ENCODE assay signal across 9 cellular contexts in genomic region chr11:3641701-3642070, GRCh38. TPM values are rescaled to one million over a fixed set of nuclear protein-coding genes. Genes with fewer than 3 reads are reported as not detected.
DNase-seq lines count a peak whose midpoint lies in the region; ATAC-seq lines count a peak whose summit lies in the region.
"Had no signal": no experiment of that assay in that cellular context is flagged by ENCODE, and none has a peak within 500 bp of the region (broad histone marks: within the 10 kb centered on the region; RNA-seq: fewer than 3 reads in every experiment).

A gene with protein sequence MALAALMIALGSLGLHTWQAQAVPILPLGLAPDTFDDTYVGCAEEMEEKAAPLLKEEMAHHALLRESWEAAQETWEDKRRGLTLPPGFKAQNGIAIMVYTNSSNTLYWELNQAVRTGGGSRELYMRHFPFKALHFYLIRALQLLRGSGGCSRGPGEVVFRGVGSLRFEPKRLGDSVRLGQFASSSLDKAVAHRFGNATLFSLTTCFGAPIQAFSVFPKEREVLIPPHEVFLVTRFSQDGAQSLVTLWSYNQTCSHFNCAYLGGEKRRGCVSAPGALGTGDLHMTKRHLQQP (minus strand): TSS chr11:3641992. CDS start chr11:3641862, 130 bp downstream.

- no peaks in the 10 kb centered on the region for H4K20me1 ChIP-seq in Karpas-422 (ENCODE audit: insufficient read depth, low read depth, low read length)

- no peaks in the 10 kb centered on the region for H3K9me3 ChIP-seq in Karpas-422 (ENCODE audit: low read length)

- H3K9me3 Mint-ChIP-seq in effector memory CD8-positive, alpha-beta T cell: no peaks in the 10 kb centered on the region
- no peaks in the 10 kb centered on the region for H3K9me3 Mint-ChIP-seq in natural killer cell treated with Interleukin-12 subunit alpha and Interleukin-12 subunit beta and Interleukin-15 and Interleukin-18, amount 100 ng/mL, for 72 hours

- peak within 1 kb of the TSS; percentile 77 to 85 for H3K4me3 Mint-ChIP-seq in effector memory CD8-positive, alpha-beta T cell
- peak within 1 kb of the TSS; percentile 80 for H3K4me3 Mint-ChIP-seq in natural killer cell treated with Interleukin-12 subunit alpha and Interleukin-12 subunit beta and Interleukin-15 and Interleukin-18, amount 100 ng/mL, for 72 hours

- peak within 1 kb of the TSS; percentile 55 to 67 for H3K27ac Mint-ChIP-seq in effector memory CD8-positive, alpha-beta T cell
- peak within 1 kb of the TSS in 1 of 2 donors; percentile 51 for H3K27ac Mint-ChIP-seq in natural killer cell treated with Interleukin-12 subunit alpha and Interleukin-12 subunit beta and Interleukin-15 and Interleukin-18, amount 100 ng/mL, for 72 hours

- ATAC-seq in effector memory CD8-positive, alpha-beta T cell (replicated peaks): no peak
- no peak for ATAC-seq in natural killer cell treated with Interleukin-12 subunit alpha and Interleukin-12 subunit beta and Interleukin-15 and Interleukin-18, amount 100 ng/mL, for 72 hours
- ATAC-seq in activated CD4-positive, CD25-positive, alpha-beta regulatory T cell treated with anti-CD3 and anti-CD28 coated beads, Interleukin-2, amount 50 U/mL, for 24 hours: no peak

- peaks cover 87 to 96% of the 10 kb centered on the region in 2 donors for H3K27me3 Mint-ChIP-seq in effector memory CD8-positive, alpha-beta T cell
- peaks cover 17 to 20% of the 10 kb centered on the region in 2 donors for H3K27me3 Mint-ChIP-seq in natural killer cell treated with Interleukin-12 subunit alpha and Interleukin-12 subunit beta and Interleukin-15 and Interleukin-18, amount 100 ng/mL, for 72 hours

- H3K4me2 ChIP-seq in Karpas-422 (ENCODE audit: low read depth, low read length, poor library complexity, severe bottlenecking): no peak within 1 kb of the TSS

- H2AFZ ChIP-seq in ACC112 (ENCODE audit: low read length, unreplicated experiment): peak within 1 kb of the TSS; percentile 89
- no peak within 1 kb of the TSS for H2AFZ ChIP-seq in Karpas-422 (ENCODE audit: low read length)

- H3K36me3 ChIP-seq in ACC112 (ENCODE audit: insufficient read depth, low read length) (no peaks in the 10 kb centered on the region), Karpas-422 (ENCODE audit: insufficient read depth, low read length) (no peaks in the 10 kb centered on the region)

- DNase-seq in Karpas-422: peak; percentile 12
- no peak for DNase-seq in effector memory CD8-positive, alpha-beta T cell
- DNase-seq in natural killer cell treated with Interleukin-12 subunit alpha and Interleukin-12 subunit beta and Interleukin-15 and Interleukin-18, amount 100 ng/mL, for 72 hours (ENCODE audit: low spot score): no peak
- no peak for DNase-seq in GOT3 (lab: John Stamatoyannopoulos, UW)
- DNase-seq in activated effector memory CD4-positive, alpha-beta T cell treated with Interleukin-2 at 50 U/mL for 16 hours: no peak
- no peak for DNase-seq in stimulated activated CD4-positive, alpha-beta T cell treated with anti-CD3 and anti-CD28 coated beads, Interleukin-2, amount 100 ng/mL, for 24 hours

- peaks cover 8% of the 10 kb centered on the region in 2 donors for H3K4me1 Mint-ChIP-seq in effector memory CD8-positive, alpha-beta T cell (ENCODE audit: low read depth in 2 of 2)
- H3K4me1 Mint-ChIP-seq in natural killer cell treated with Interleukin-12 subunit alpha and Interleukin-12 subunit beta and Interleukin-15 and Interleukin-18, amount 100 ng/mL, for 72 hours (ENCODE audit: low read depth in 2 of 2): peaks cover 0 to 11% of the 10 kb centered on the region in 2 donors

- peaks cover 9% of the 10 kb centered on the region for H3K4me1 ChIP-seq in ACC112 (ENCODE audit: control insufficient read depth, insufficient read depth, low read length, unreplicated experiment)
- H3K4me1 ChIP-seq in Karpas-422 (ENCODE audit: low read length): no peaks in the 10 kb centered on the region

- H3K9ac ChIP-seq in Karpas-422 (ENCODE audit: low read length): no peak within 1 kb of the TSS

- H3K27ac ChIP-seq in ACC112 (ENCODE audit: low read depth, low read length) (no peak within 1 kb of the TSS), Karpas-422 (ENCODE audit: low read length) (no peak within 1 kb of the TSS)

- no peaks in the 10 kb centered on the region for H3K9me2 ChIP-seq in Karpas-422 (replicated peaks; ENCODE audit: insufficient read depth, low read length)

- peaks cover 6% of the 10 kb centered on the region for H3K36me3 Mint-ChIP-seq in effector memory CD8-positive, alpha-beta T cell (ENCODE audit: insufficient read depth)
- no peaks in the 10 kb centered on the region for H3K36me3 Mint-ChIP-seq in natural killer cell treated with Interleukin-12 subunit alpha and Interleukin-12 subunit beta and Interleukin-15 and Interleukin-18, amount 100 ng/mL, for 72 hours

- H3K27me3 ChIP-seq in ACC112 (ENCODE audit: insufficient read depth, low read length) (peaks cover 40% of the 10 kb centered on the region), Karpas-422 (ENCODE audit: low read length) (no peaks in the 10 kb centered on the region)

- H3K4me3 ChIP-seq in ACC112 (ENCODE audit: low read depth, low read length): peak within 1 kb of the TSS; percentile 79
- H3K4me3 ChIP-seq in Karpas-422 (ENCODE audit: low read length): no peak within 1 kb of the TSS

- H3K79me2 ChIP-seq in ACC112 (ENCODE audit: control insufficient read depth, insufficient read depth, low read length, unreplicated experiment) (no peaks in the 10 kb centered on the region), Karpas-422 (ENCODE audit: low read length) (no peaks in the 10 kb centered on the region)

RNA-seq across cellular contexts. Expression of the gene that starts here (rescaled TPM):
- not detected in 2 replicates for total RNA-seq in Karpas-422 (2014; rRNA removed; shearing (Covaris generic); ENCODE audit: low replicate concordance)
- not detected for total RNA-seq in natural killer cell treated with Interleukin-12 subunit alpha and Interleukin-12 subunit beta and Interleukin-15 and Interleukin-18, amount 100 ng/mL, for 72 hours
- total RNA-seq: T-helper 1 cell treated with Interleukin-12 subunit alpha and Interleukin-12 subunit beta and Interleukin-4 antibody, amounts not matched to agents 30 ng/mL and 1 ng/mL, for 36 hours had no signal

Comparison
In these comparisons a context has a peak if more than half of its experiments do, and no peak if none do; other contexts are left out.
1. Peak in DNase-seq in Karpas-422; RNA of the gene not detected or under 1 TPM.